ENCODE assay signal across 8 cellular contexts in genomic region chr19:15584541-15585115, GRCh38.
DNase-seq lines count a peak whose midpoint lies in the region; ATAC-seq and TF ChIP-seq lines count a peak whose summit lies in the region.

No MANE protein-coding gene starts in this region.

- no peak overlapping the region for H3K4me3 ChIP-seq in GM12864 (ENCODE audit: low read depth, low read length)
- H3K4me3 ChIP-seq in brain microvascular endothelial cell (ENCODE audit: low read depth, low read length): no peak overlapping the region

- no peaks in the 10 kb centered on the region for H3K27me3 ChIP-seq in brain microvascular endothelial cell (replicated peaks)

- no peaks in the 10 kb centered on the region for H3K36me3 ChIP-seq in brain microvascular endothelial cell (replicated peaks)

- no peak for ATAC-seq in GM21619 (IDR thresholded peaks at IDR 0.05; ENCODE audit: unreplicated experiment)
- ATAC-seq in HG03457 (IDR thresholded peaks at IDR 0.05; ENCODE audit: unreplicated experiment): no peak

- in situ Hi-C loops in brain microvascular endothelial cell (cut with HindIII; ENCODE audit: low pct_ligation_motif_present, low sequenced_read_pairs): no loop called here

- DNase-seq in GM12864 (ENCODE audit: low read depth) (peak; percentile 4), NCI-H146 treated with DMSO at 0.1 percent for 48 hours (lab: John Stamatoyannopoulos, UW; ENCODE audit: unreplicated experiment) (peak; percentile 12), brain microvascular endothelial cell (peak; percentile 40), iPS-NIHi7 (ENCODE audit: extremely low spot score) (peak; percentile 70)
- peak; percentile 68 to 77 for DNase-seq in stimulated activated CD4-positive, alpha-beta T cell treated with anti-CD3 and anti-CD28 coated beads, Interleukin-15, amount 100 ng/mL, for 48 hours (ENCODE audit: low read depth in 2 of 2)

- peak; percentile 93 for TF ChIP-seq CTCF in GM12864 (IDR thresholded peaks at IDR 0.05; ENCODE audit: low read depth, low read length, missing control alignments)
- peak; percentile 99 for TF ChIP-seq CTCF in VCaP (conservative IDR thresholded peaks at IDR 0.05)
- TF ChIP-seq CTCF in brain microvascular endothelial cell (IDR thresholded peaks at IDR 0.05; ENCODE audit: low read depth, low read length, missing control alignments): peak; percentile 93

- H3K27ac ChIP-seq in VCaP (peak overlapping the region; percentile 62; the same call in 1 of the 2 replicates), brain microvascular endothelial cell (no peak overlapping the region)

Comparison
In these comparisons a context has a peak if more than half of its experiments do, and no peak if none do; other contexts are left out.
1. DNase-seq: peak in every context shown above with its lines; median percentile 72 in stimulated activated CD4-positive, alpha-beta T cell treated with anti-CD3 and anti-CD28 coated beads, Interleukin-15, amount 100 ng/mL, for 48 hours; 70 in iPS-NIHi7; 40 in brain microvascular endothelial cell; 12 in NCI-H146 treated with DMSO at 0.1 percent for 48 hours; 4 in GM12864.